1 cellular context compared by ENCODE assay signal in genomic region chr1:21661886-21662285, GRCh38.
TF ChIP-seq lines count a peak whose summit lies in the region.

No MANE protein-coding gene starts in this region.

TF ChIP-seq in HepG2, 621 proteins besides CTCF, POLR2A, EP300 and RAD21 (continued from another document):
- no peak for TF ChIP-seq ZBTB43 (CRISPR knock-in tag; conservative IDR thresholded peaks at IDR 0.05)
- TF ChIP-seq ZNF503 (CRISPR knock-in tag; IDR thresholded peaks at IDR 0.05) = no peak
- no peak for TF ChIP-seq STAT6 (CRISPR knock-in tag; IDR thresholded peaks at IDR 0.05; ENCODE audit: borderline replicate concordance)
- TF ChIP-seq SALL2 (CRISPR knock-in tag; IDR thresholded peaks at IDR 0.05) = no peak
- TF ChIP-seq ZNF3 (CRISPR knock-in tag; IDR thresholded peaks at IDR 0.05) = no peak
- no peak for TF ChIP-seq ZNF709 (CRISPR knock-in tag; IDR thresholded peaks at IDR 0.05)
- TF ChIP-seq ARNT2 (CRISPR knock-in tag; IDR thresholded peaks at IDR 0.05; ENCODE audit: low read depth) = no peak
- TF ChIP-seq HOXA7 (CRISPR knock-in tag; IDR thresholded peaks at IDR 0.05) = no peak
- TF ChIP-seq ZBTB40 (IDR thresholded peaks at IDR 0.05) = no peak
- TF ChIP-seq ZBTB40 (CRISPR knock-in tag; IDR thresholded peaks at IDR 0.05) = no peak
- no peak for TF ChIP-seq SMAD9 (CRISPR knock-in tag; IDR thresholded peaks at IDR 0.05)
